13 cellular contexts compared by ENCODE assay signal in genomic region chr3:11592460-11593298, GRCh38. TPM values are rescaled to one million over a fixed set of nuclear protein-coding genes. Genes with fewer than 3 reads are reported as not detected.
DNase-seq lines count a peak whose midpoint lies in the region; FAIRE-seq and TF ChIP-seq lines count a peak whose summit lies in the region.
"Had no signal": no experiment of that assay in that cellular context is flagged by ENCODE, and none has a peak within 500 bp of the region (broad histone marks: within the 10 kb centered on the region; RNA-seq: fewer than 3 reads in every experiment).

No MANE protein-coding gene starts in this region.

- no TSS peak for BruUV-seq in endothelial cell of umbilical vein (replicated peaks; lab: Mats Ljungman, UMichigan)

- POLR2A ChIA-PET in endothelial cell of umbilical vein (lab: Charles Lee) = no interaction called here

- TF ChIP-seq CTCF in endothelial cell of umbilical vein (IDR thresholded peaks at IDR 0.05; ENCODE audit: extremely low read depth in 1 of 2, insufficient read depth in 1 of 2, low read depth in 1 of 2, low read length in 2 of 2) = no peak
- TF ChIP-seq CTCF in tibial nerve (IDR thresholded peaks at IDR 0.05) = no peak
- TF ChIP-seq CTCF in lower leg skin (IDR thresholded peaks at IDR 0.05) = no peak

- H3K27ac ChIP-seq in endothelial cell of umbilical vein (ENCODE audit: insufficient read depth, low read depth, low read length) (peak overlapping the region; percentile 41), muscle layer of duodenum (ENCODE audit: low read length) (peak overlapping the region; percentile 79), tibial nerve (peak overlapping the region; percentile 63 to 95 (median 82))

- 22 to 30% methylated on average over 14 of the region's 14 CpGs for WGBS in tibial nerve, 2 donors
- 43 to 51% methylated on average over 14 of the region's 14 CpGs for WGBS in lower leg skin, 2 donors

- CTCF ChIA-PET in endothelial cell of umbilical vein (lab: Charles Lee) = interaction anchor here (1.0 to 1.8 kb wide), 2 partner anchors 18 to 214 kb away, joined by 4 to 5 read pairs; no protein-coding TSS in a partner anchor

- H3K4me1 ChIP-seq in endothelial cell of umbilical vein (ENCODE audit: control insufficient read depth, extremely low read depth, insufficient read depth, low read length) = peaks cover 41% of the 10 kb centered on the region
- H3K4me1 ChIP-seq in muscle layer of duodenum (ENCODE audit: control insufficient read depth in 1 of 2, insufficient read depth in 2 of 2, low read length in 2 of 2) = peaks cover 35 to 52% of the 10 kb centered on the region in 2 donors
- peaks cover 0 to 79% (median 60%) of the 10 kb centered on the region in 4 donors for H3K4me1 ChIP-seq in tibial nerve

- H3K4me3 ChIP-seq in endothelial cell of umbilical vein (replicated peaks in 1 of 3; ENCODE audit: insufficient read depth in 1 of 3, low read depth in 1 of 3, low read length in 3 of 3) (no peak overlapping the region), muscle layer of duodenum (ENCODE audit: low read depth in 1 of 2, low read length in 2 of 2) (no peak overlapping the region), tibial nerve (no peak overlapping the region), lower leg skin (ENCODE audit: low read depth, poor library complexity, severe bottlenecking) (no peak overlapping the region)

- peak; percentile 15 for FAIRE-seq in endothelial cell of umbilical vein (lab: Jason Lieb, UNC)

- H3K9me3 ChIP-seq in endothelial cell of umbilical vein (replicated peaks; ENCODE audit: control insufficient read depth, insufficient read depth, low read length) (no peaks in the 10 kb centered on the region), muscle layer of duodenum (ENCODE audit: control insufficient read depth in 1 of 2, low read length in 2 of 2) (no peaks in the 10 kb centered on the region), tibial nerve (no peaks in the 10 kb centered on the region)

- peaks cover 93% of the 10 kb centered on the region for H3K79me2 ChIP-seq in endothelial cell of umbilical vein (ENCODE audit: control insufficient read depth, insufficient read depth, low read length)

- no peak overlapping the region for H3K9ac ChIP-seq in endothelial cell of umbilical vein (replicated peaks; ENCODE audit: extremely low read depth, insufficient read depth, low read length)

- no peak for TF ChIP-seq POLR2A in endothelial cell of umbilical vein (IDR thresholded peaks at IDR 0.05; ENCODE audit: low read depth, low read length)
- TF ChIP-seq POLR2A in tibial nerve (IDR thresholded peaks at IDR 0.05) = no peak
- no peak for TF ChIP-seq POLR2A in lower leg skin (IDR thresholded peaks at IDR 0.05)

- peaks cover 3% of the 10 kb centered on the region for H4K20me1 ChIP-seq in endothelial cell of umbilical vein (replicated peaks; ENCODE audit: control insufficient read depth, extremely low read depth, insufficient read depth, low read length)

- DNase-seq in RPMI7951 (ENCODE audit: low read depth) (peak; percentile 36), endothelial cell of umbilical vein (ENCODE audit: low read depth, low spot score) (peak; percentile 80), tibial nerve (ENCODE audit: low spot score in 2 of 2) (no peak), SK-N-DZ (ENCODE audit: low spot score) (no peak), NCI-H510A (lab: John Stamatoyannopoulos, UW) (no peak), lower leg skin (ENCODE audit: low spot score in 2 of 2) (no peak), D341Med (ENCODE audit: low spot score) (no peak)
- DNase-seq: activated T-cell treated with anti-CD3 and anti-CD28 coated beads for 4 hours; H7; KBM-7; SHP77; stimulated activated CD4-positive, alpha-beta T cell treated with anti-CD3 and anti-CD28 coated beads, Interleukin-15, amount 100 ng/mL, for 24 hours had no signal

- H3K27me3 ChIP-seq in endothelial cell of umbilical vein (ENCODE audit: control insufficient read depth in 2 of 2, insufficient read depth in 2 of 2, low read length in 2 of 2) (no peaks in the 10 kb centered on the region), muscle layer of duodenum (ENCODE audit: low read depth, low read length) (no peaks in the 10 kb centered on the region), tibial nerve (no peaks in the 10 kb centered on the region)

- no peaks in the 10 kb centered on the region for H3K9me1 ChIP-seq in endothelial cell of umbilical vein (replicated peaks; ENCODE audit: control insufficient read depth, extremely low read depth, insufficient read depth, low read length)

- dilution Hi-C loops in endothelial cell of umbilical vein (cut with MboI; ENCODE audit: extremely low pct_ligation_motif_present, low sequenced_read_pairs) = no loop called here

- peak in 1 of 2 donors; percentile 33 for TF ChIP-seq EP300 in tibial nerve (IDR thresholded peaks at IDR 0.05)

- intact Hi-C loops in endothelial cell of umbilical vein (cut with micrococcal nuclease) (no loop called here), lower leg skin (cut with DNase I; ENCODE audit: low total_unique reads) (no loop called here)

- H3K4me2 ChIP-seq in endothelial cell of umbilical vein (ENCODE audit: insufficient read depth, low read length) = peak overlapping the region; percentile 19

- H3K36me3 ChIP-seq in endothelial cell of umbilical vein (ENCODE audit: control insufficient read depth in 2 of 2, extremely low read depth in 1 of 2, insufficient read depth in 2 of 2, low read length in 2 of 2) (peaks cover 0 to 3% of the 10 kb centered on the region in 2 experiments), muscle layer of duodenum (ENCODE audit: control insufficient read depth in 1 of 2, insufficient read depth in 2 of 2, low read length in 2 of 2) (no peaks in the 10 kb centered on the region), tibial nerve (no peaks in the 10 kb centered on the region)

- H2AFZ ChIP-seq in endothelial cell of umbilical vein (ENCODE audit: low read depth, low read length) = no peak overlapping the region

TF ChIP-seq in endothelial cell of umbilical vein, 7 proteins besides CTCF, POLR2A, EP300 and RAD21:
- TF ChIP-seq JUN (IDR thresholded peaks at IDR 0.05; ENCODE audit: borderline replicate concordance, insufficient read depth, insufficient read length, low read depth) (peak; percentile 68), FOS (IDR thresholded peaks at IDR 0.05; ENCODE audit: borderline replicate concordance, insufficient read depth, low read length) (no peak), GATA2 (IDR thresholded peaks at IDR 0.05; ENCODE audit: insufficient read depth, insufficient read length, low read depth, low read length) (no peak), POLR2AphosphoS5 (IDR thresholded peaks at IDR 0.05; ENCODE audit: insufficient read depth, low read depth, low read length) (no peak)

RNA-seq across cellular contexts. Expression of gene VGLL4, which starts 51.0 kb away (rescaled TPM):
- total RNA-seq in RPMI7951 (2014; rRNA removed; shearing (Covaris generic)) = 56.0 and 56.8 TPM in 2 replicates
- 58.9 and 67.0 TPM in 2 replicates for total RNA-seq in endothelial cell of umbilical vein
- polyA plus RNA-seq in endothelial cell of umbilical vein = 75.9 and 78.9 TPM in 2 replicates
- polyA plus RNA-seq in endothelial cell of umbilical vein (2011; cell fraction: cytosol; rRNA removed) = 48.6 and 57.5 TPM in 2 replicates
- polyA plus RNA-seq in endothelial cell of umbilical vein (2011; cell fraction: nucleus; rRNA removed) = 95.4 and 99.1 TPM in 2 replicates
- 42.5 and 47.3 TPM in 2 replicates for polyA plus RNA-seq in endothelial cell of umbilical vein (2012)
- 73.2 and 78.6 TPM in 2 replicates for polyA minus RNA-seq in endothelial cell of umbilical vein
- 16.1 TPM for polyA minus RNA-seq in endothelial cell of umbilical vein (2011; cell fraction: cytosol; rRNA and poly(A)+ RNA removed)
- 112 and 132 TPM in 2 replicates for polyA minus RNA-seq in endothelial cell of umbilical vein (2011; cell fraction: nucleus; rRNA and poly(A)+ RNA removed)
- total RNA-seq in tibial nerve = 100 to 1,000 TPM; 106 to 205 (median 110) TPM
- polyA plus RNA-seq in SK-N-DZ (2014; cell fraction: cytosol; rRNA removed) = 66.3 and 66.4 TPM in 2 replicates
- 36.2 and 37.4 TPM in 2 replicates for polyA plus RNA-seq in SK-N-DZ (2014; cell fraction: nucleus; rRNA removed)
- 100 to 1,000 TPM in 1 of 4 donors, 10 to 100 TPM in 3; 59.5 to 117 (median 80.9) TPM for total RNA-seq in lower leg skin

Comparison
In these comparisons a context has a peak if more than half of its experiments do, and no peak if none do; other contexts are left out.
1. DNase-seq: peak in RPMI7951 (single experiment) and endothelial cell of umbilical vein (single experiment); none in tibial nerve (0 of 2), SK-N-DZ (single experiment), NCI-H510A (single experiment), lower leg skin (0 of 2) and D341Med (single experiment).
2. Peak in every context shown above with its lines, with median percentiles within 50 percentile points of each other: H3K27ac ChIP-seq.